1 cellular context compared by ENCODE assay signal in genomic region chr9:130638278-130639118, GRCh38.
TF ChIP-seq lines count a peak whose summit lies in the region.

No MANE protein-coding gene starts in this region.

TF ChIP-seq in GM23338, 12 proteins besides CTCF, POLR2A, EP300 and RAD21:
- no peak for TF ChIP-seq CREB1 (CRISPR knock-in tag; IDR thresholded peaks at IDR 0.05; ENCODE audit: low read depth)
- no peak for TF ChIP-seq ETS1 (IDR thresholded peaks at IDR 0.05)
- no peak for TF ChIP-seq ZNF331 (CRISPR knock-in tag; IDR thresholded peaks at IDR 0.05; ENCODE audit: low read depth)
- TF ChIP-seq POLR2AphosphoS5 (IDR thresholded peaks at IDR 0.05; ENCODE audit: low read depth), result no peak
- no peak for TF ChIP-seq ZNF462 (CRISPR knock-in tag; IDR thresholded peaks at IDR 0.05)
- no peak for TF ChIP-seq REST (IDR thresholded peaks at IDR 0.05; ENCODE audit: unreplicated experiment)
- TF ChIP-seq JUNB (IDR thresholded peaks at IDR 0.05; ENCODE audit: unreplicated experiment), result no peak
- TF ChIP-seq ZNF114 (CRISPR knock-in tag; IDR thresholded peaks at IDR 0.05), result no peak
- TF ChIP-seq STAT1 (IDR thresholded peaks at IDR 0.05; ENCODE audit: unreplicated experiment), result no peak
- TF ChIP-seq EZH2phosphoT487 (IDR thresholded peaks at IDR 0.05; ENCODE audit: unreplicated experiment), result no peak
TF ChIP-seq in GM23338: peak in this region for 0.
